Comparison of ENCODE assay signal across 1 cellular context in genomic region chr15:48877630-48878595, GRCh38.
TF ChIP-seq lines count a peak whose summit lies in the region.

Gene EID1 (plus strand): TSS chr15:48878134. CDS start chr15:48878177, 43 bp downstream.

TF ChIP-seq in K562, 482 proteins besides CTCF, POLR2A, EP300 and RAD21 (continued from another document and continues in another):
- TF ChIP-seq MGA (IDR thresholded peaks at IDR 0.05) (peak; percentile 96), MCM7 (IDR thresholded peaks at IDR 0.05) (no peak), BRF2 (IDR thresholded peaks at IDR 0.05; ENCODE audit: borderline replicate concordance, insufficient read depth, insufficient read length) (no peak), E2F6 (IDR thresholded peaks at IDR 0.05; ENCODE audit: borderline replicate concordance in 1 of 2, extremely low read depth in 1 of 2, insufficient read depth in 1 of 2, insufficient read length in 1 of 2, low read depth in 1 of 2, low read length in 1 of 2, poor library complexity in 1 of 2, severe bottlenecking in 1 of 2) (peak; percentile 78 to 82), IFI16 (CRISPR knock-in tag; IDR thresholded peaks at IDR 0.05) (no peak), ZNF121 (CRISPR knock-in tag; conservative IDR thresholded peaks at IDR 0.05) (no peak), TRIM24 (IDR thresholded peaks at IDR 0.05) (peak in 1 of 2 experiments; percentile 38; a peak in 1 of 4 replicates), ZNF551 (CRISPR knock-in tag; IDR thresholded peaks at IDR 0.05) (no peak), FOXJ2 (tag; IDR thresholded peaks at IDR 0.05) (0 out of 2 replicates have a peak, but pooled peaks have one; percentile 32), ILF3 (IDR thresholded peaks at IDR 0.05; ENCODE audit: borderline replicate concordance) (no peak), ZBTB40 (IDR thresholded peaks at IDR 0.05) (peak; percentile 52; the same call in 1 of the 2 replicates), ZBTB40 (CRISPR knock-in tag; IDR thresholded peaks at IDR 0.05) (no peak), ESRRB (CRISPR knock-in tag; IDR thresholded peaks at IDR 0.05; ENCODE audit: borderline replicate concordance) (no peak), MCM5 (IDR thresholded peaks at IDR 0.05; ENCODE audit: low read depth) (no peak)
- TF ChIP-seq, protein P1, sequence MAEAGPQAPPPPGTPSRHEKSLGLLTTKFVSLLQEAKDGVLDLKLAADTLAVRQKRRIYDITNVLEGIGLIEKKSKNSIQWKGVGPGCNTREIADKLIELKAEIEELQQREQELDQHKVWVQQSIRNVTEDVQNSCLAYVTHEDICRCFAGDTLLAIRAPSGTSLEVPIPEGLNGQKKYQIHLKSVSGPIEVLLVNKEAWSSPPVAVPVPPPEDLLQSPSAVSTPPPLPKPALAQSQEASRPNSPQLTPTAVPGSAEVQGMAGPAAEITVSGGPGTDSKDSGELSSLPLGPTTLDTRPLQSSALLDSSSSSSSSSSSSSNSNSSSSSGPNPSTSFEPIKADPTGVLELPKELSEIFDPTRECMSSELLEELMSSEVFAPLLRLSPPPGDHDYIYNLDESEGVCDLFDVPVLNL (CRISPR knock-in tag; IDR thresholded peaks at IDR 0.05; ENCODE audit: low read depth) = peak; percentile 12; the same call in 1 of the 2 replicates
- TF ChIP-seq, protein P2, sequence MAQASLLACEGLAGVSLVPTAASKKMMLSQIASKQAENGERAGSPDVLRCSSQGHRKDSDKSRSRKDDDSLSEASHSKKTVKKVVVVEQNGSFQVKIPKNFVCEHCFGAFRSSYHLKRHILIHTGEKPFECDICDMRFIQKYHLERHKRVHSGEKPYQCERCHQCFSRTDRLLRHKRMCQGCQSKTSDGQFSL (CRISPR knock-in tag; IDR thresholded peaks at IDR 0.05) = peak; percentile 80
- TF ChIP-seq, protein P2 (tag; IDR thresholded peaks at IDR 0.05) = 0 out of 4 replicates have a peak, but pooled peaks of 1 of the 2 experiments have one; percentile 63
- TF ChIP-seq, protein P3, sequence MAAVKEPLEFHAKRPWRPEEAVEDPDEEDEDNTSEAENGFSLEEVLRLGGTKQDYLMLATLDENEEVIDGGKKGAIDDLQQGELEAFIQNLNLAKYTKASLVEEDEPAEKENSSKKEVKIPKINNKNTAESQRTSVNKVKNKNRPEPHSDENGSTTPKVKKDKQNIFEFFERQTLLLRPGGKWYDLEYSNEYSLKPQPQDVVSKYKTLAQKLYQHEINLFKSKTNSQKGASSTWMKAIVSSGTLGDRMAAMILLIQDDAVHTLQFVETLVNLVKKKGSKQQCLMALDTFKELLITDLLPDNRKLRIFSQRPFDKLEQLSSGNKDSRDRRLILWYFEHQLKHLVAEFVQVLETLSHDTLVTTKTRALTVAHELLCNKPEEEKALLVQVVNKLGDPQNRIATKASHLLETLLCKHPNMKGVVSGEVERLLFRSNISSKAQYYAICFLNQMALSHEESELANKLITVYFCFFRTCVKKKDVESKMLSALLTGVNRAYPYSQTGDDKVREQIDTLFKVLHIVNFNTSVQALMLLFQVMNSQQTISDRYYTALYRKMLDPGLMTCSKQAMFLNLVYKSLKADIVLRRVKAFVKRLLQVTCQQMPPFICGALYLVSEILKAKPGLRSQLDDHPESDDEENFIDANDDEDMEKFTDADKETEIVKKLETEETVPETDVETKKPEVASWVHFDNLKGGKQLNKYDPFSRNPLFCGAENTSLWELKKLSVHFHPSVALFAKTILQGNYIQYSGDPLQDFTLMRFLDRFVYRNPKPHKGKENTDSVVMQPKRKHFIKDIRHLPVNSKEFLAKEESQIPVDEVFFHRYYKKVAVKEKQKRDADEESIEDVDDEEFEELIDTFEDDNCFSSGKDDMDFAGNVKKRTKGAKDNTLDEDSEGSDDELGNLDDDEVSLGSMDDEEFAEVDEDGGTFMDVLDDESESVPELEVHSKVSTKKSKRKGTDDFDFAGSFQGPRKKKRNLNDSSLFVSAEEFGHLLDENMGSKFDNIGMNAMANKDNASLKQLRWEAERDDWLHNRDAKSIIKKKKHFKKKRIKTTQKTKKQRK (IDR thresholded peaks at IDR 0.05; ENCODE audit: borderline replicate concordance, low read depth, low read length) = no peak
